9 cellular contexts compared by ENCODE assay signal in genomic region chr2:218329826-218330651, GRCh38. TPM values are rescaled to one million over a fixed set of nuclear protein-coding genes. Genes with fewer than 3 reads are reported as not detected.
DNase-seq lines count a peak whose midpoint lies in the region; ATAC-seq and TF ChIP-seq lines count a peak whose summit lies in the region.
"Had no signal": no experiment of that assay in that cellular context is flagged by ENCODE, and none has a peak within 500 bp of the region (broad histone marks: within the 10 kb centered on the region; RNA-seq: fewer than 3 reads in every experiment).

No MANE protein-coding gene starts in this region.

- peak; percentile 37 for ATAC-seq in GM21786 (IDR thresholded peaks at IDR 0.05; ENCODE audit: unreplicated experiment)
- ATAC-seq in heart right ventricle, result no peak

- H3K9me3 ChIP-seq in NT2/D1 (ENCODE audit: insufficient read depth, low read length) (no peaks in the 10 kb centered on the region), heart right ventricle (peaks cover 0 to 5% (median 0%) of the 10 kb centered on the region in 11 donors)

- peak overlapping the region; percentile 59 for H3K27ac Mint-ChIP-seq in progenitor cell of endocrine pancreas

- TF ChIP-seq CTCF in progenitor cell of endocrine pancreas (IDR thresholded peaks at IDR 0.05; ENCODE audit: unreplicated experiment) (no peak), heart right ventricle (IDR thresholded peaks at IDR 0.05) (no peak)

- WGBS in heart right ventricle, 2 donors, result 75 to 80% methylated on average over 8 of the region's 8 CpGs

- H3K4me1 ChIP-seq in NT2/D1 (ENCODE audit: insufficient read depth, insufficient read length) (peaks cover 21% of the 10 kb centered on the region), heart right ventricle (peaks cover 0 to 88% (median 7%) of the 10 kb centered on the region in 9 donors)

- H3K27me3 ChIP-seq in NT2/D1 (ENCODE audit: insufficient read depth, insufficient read length), result no peaks in the 10 kb centered on the region
- H3K27me3 ChIP-seq in heart right ventricle, result no peaks in the 10 kb centered on the region

- H3K36me3 ChIP-seq in NT2/D1 (ENCODE audit: insufficient read depth, insufficient read length, low read length), result peaks cover 8% of the 10 kb centered on the region
- no peaks in the 10 kb centered on the region for H3K36me3 ChIP-seq in heart right ventricle

- H3K9ac ChIP-seq in NT2/D1 (ENCODE audit: insufficient read length, low read depth), result peak overlapping the region; percentile 17

- intact Hi-C loops in heart right ventricle (cut with DNase I), result no loop called here

- H3K27me3 Mint-ChIP-seq in progenitor cell of endocrine pancreas, result no peaks in the 10 kb centered on the region

- TF ChIP-seq POLR2A in GM18526 (IDR thresholded peaks at IDR 0.05; ENCODE audit: extremely low read depth, insufficient read length), result peak; percentile 30

- DNase-seq in NT2/D1 (ENCODE audit: low read depth, low spot score), result no peak
- no peak for DNase-seq in progenitor cell of endocrine pancreas (ENCODE audit: low spot score, unreplicated experiment)
- no peak for DNase-seq in kidney tubule cell (ENCODE audit: low spot score)
- DNase-seq in heart right ventricle, result no peak
- no peak for DNase-seq in middle frontal gyrus (ENCODE audit: extremely low spot score, low spot score)
- no peak for DNase-seq in SHP77 treated with DMSO at 0.1 percent for 48 hours (lab: John Stamatoyannopoulos, UW)

- H3K4me3 ChIP-seq in NT2/D1 (ENCODE audit: insufficient read length, low read depth) (no peak overlapping the region), heart right ventricle (no peak overlapping the region)

- no peak overlapping the region for H3K4me3 Mint-ChIP-seq in progenitor cell of endocrine pancreas (ENCODE audit: low read depth)

- no peaks in the 10 kb centered on the region for H3K9me3 Mint-ChIP-seq in progenitor cell of endocrine pancreas (ENCODE audit: low read depth)

- H3K4me1 Mint-ChIP-seq in progenitor cell of endocrine pancreas (ENCODE audit: low read depth), result peaks cover 26% of the 10 kb centered on the region

- peak overlapping the region in 1 of 10 donors; percentile 92 for H3K27ac ChIP-seq in heart right ventricle

- peaks cover 1% of the 10 kb centered on the region for H3K36me3 Mint-ChIP-seq in progenitor cell of endocrine pancreas (ENCODE audit: insufficient read depth)

RNA-seq across cellular contexts. Expression of gene CATIP, which starts 26.6 kb away (rescaled TPM):
- total RNA-seq in progenitor cell of endocrine pancreas (3.3 and 3.8 TPM in 2 replicates), heart right ventricle (not detected)
- under 1 TPM in 1 of 2 donors, not detected in 1; 0.04 TPM for polyA plus RNA-seq in heart right ventricle
- total RNA-seq: mesenteric fat pad had no signal

RNA-seq across cellular contexts. Expression of gene TMBIM1, which starts 37.7 kb away (rescaled TPM):
- total RNA-seq in progenitor cell of endocrine pancreas (131 and 137 TPM in 2 replicates), heart right ventricle (100 to 1,000 TPM in 7 of 10 donors, 10 to 100 TPM in 3; 85.3 to 151 (median 110) TPM)
- 100 to 1,000 TPM in 1 of 2 donors, 10 to 100 TPM in 1; 30.9 to 139 TPM for polyA plus RNA-seq in heart right ventricle

RNA-seq across cellular contexts. Expression of gene SLC11A1, which starts 52.0 kb away (rescaled TPM):
- total RNA-seq in progenitor cell of endocrine pancreas, result 0.33 and 0.34 TPM in 2 replicates
- 1 to 10 TPM in 9 of 10 donors, under 1 TPM in 1; 0.64 to 9.1 (median 4.0) TPM for total RNA-seq in heart right ventricle
- polyA plus RNA-seq in heart right ventricle, result 1 to 10 TPM; 4.5 to 8.0 TPM

RNA-seq across cellular contexts. Expression of gene PNKD, which starts 59.7 kb away (rescaled TPM):
- total RNA-seq in progenitor cell of endocrine pancreas (54.3 and 54.5 TPM in 2 replicates), heart right ventricle (10 to 100 TPM; 56.9 to 91.1 (median 74.2) TPM)
- 100 to 1,000 TPM in 1 of 2 donors, 10 to 100 TPM in 1; 76.7 to 138 TPM for polyA plus RNA-seq in heart right ventricle
